Comparison of ENCODE assay signal across 25 cellular contexts in genomic region chr17:63557416-63557815, GRCh38. TPM values are rescaled to one million over a fixed set of nuclear protein-coding genes. Genes with fewer than 3 reads are reported as not detected.
DNase-seq lines count a peak whose midpoint lies in the region; ATAC-seq and TF ChIP-seq lines count a peak whose summit lies in the region.
"Had no signal": no experiment of that assay in that cellular context is flagged by ENCODE, and none has a peak within 500 bp of the region (broad histone marks: within the 10 kb centered on the region; RNA-seq: fewer than 3 reads in every experiment).

No MANE protein-coding gene starts in this region.

- H3K4me3 Mint-ChIP-seq in activated T-cell treated with anti-CD3 and anti-CD28 coated beads, Interleukin-2, amount 50 U/mL, for 72 hours: peak overlapping the region in 1 of 2 donors; percentile 26
- H3K4me3 Mint-ChIP-seq in CD4-positive, CD25-positive, alpha-beta regulatory T cell: peak overlapping the region in 1 of 4 donors; percentile 32
- H3K4me3 Mint-ChIP-seq in T-helper 17 cell (peak overlapping the region; percentile 32), immature natural killer cell (peak overlapping the region in 1 of 5 donors; percentile 0), glutamatergic neuron (ENCODE audit: unreplicated experiment) (no peak overlapping the region)

- peaks cover 31% of the 10 kb centered on the region for H3K4me1 ChIP-seq in CD4-positive, CD25-positive, alpha-beta regulatory T cell (ENCODE audit: control insufficient read depth, insufficient read depth, low read length, poor library complexity, severe bottlenecking)
- H3K4me1 ChIP-seq: SJCRH30 had no signal

- no peak overlapping the region for H3K27ac ChIP-seq in CD4-positive, CD25-positive, alpha-beta regulatory T cell (ENCODE audit: insufficient read depth, low read length, poor library complexity, severe bottlenecking)
- H3K27ac ChIP-seq: A549, C4-2B, PC-9, SJCRH30 had no signal

- H3K36me3 ChIP-seq in CD4-positive, CD25-positive, alpha-beta regulatory T cell (ENCODE audit: control insufficient read depth, insufficient read depth, low read length): peaks cover 4% of the 10 kb centered on the region
- H3K36me3 ChIP-seq: SJCRH30 had no signal

- H3K4me3 ChIP-seq in CD4-positive, CD25-positive, alpha-beta regulatory T cell (ENCODE audit: low read depth, low read length): no peak overlapping the region
- H3K4me3 ChIP-seq: A549, PC-9, SJCRH30 had no signal

- DNase-seq in activated T-cell treated with anti-CD3 and anti-CD28 coated beads, Interleukin-2, amount 50 U/mL, for 72 hours: no peak
- no peak for DNase-seq in activated T-cell treated with anti-CD3 and anti-CD28 coated beads for 4 hours
- no peak for DNase-seq in CD4-positive, CD25-positive, alpha-beta regulatory T cell
- no peak for DNase-seq in T-helper 17 cell
- no peak for DNase-seq in immature natural killer cell
- DNase-seq in glutamatergic neuron: no peak
- DNase-seq: AML-193, DMS153, DND-41, NCI-H1092, NCI-H1417 treated with DMSO at 0.1 percent for 48 hours, NCI-H1694 treated with DMSO at 0.1 percent for 48 hours, NCI-H2081, NCI-H2227 treated with DMSO at 0.1 percent for 48 hours, NCI-H526 treated with DMSO at 0.1 percent for 48 hours, PC-9, SJCRH30 had no signal

- peaks cover 80% of the 10 kb centered on the region for H3K4me1 Mint-ChIP-seq in activated T-cell treated with anti-CD3 and anti-CD28 coated beads, Interleukin-2, amount 50 U/mL, for 72 hours (ENCODE audit: low read depth)
- H3K4me1 Mint-ChIP-seq in CD4-positive, CD25-positive, alpha-beta regulatory T cell: peaks cover 48 to 92% (median 75%) of the 10 kb centered on the region in 4 donors
- peaks cover 51% of the 10 kb centered on the region for H3K4me1 Mint-ChIP-seq in T-helper 17 cell
- H3K4me1 Mint-ChIP-seq in immature natural killer cell: peaks cover 72 to 87% of the 10 kb centered on the region in 2 donors
- peaks cover 29% of the 10 kb centered on the region for H3K4me1 Mint-ChIP-seq in glutamatergic neuron (ENCODE audit: low read depth, unreplicated experiment)

- peaks cover 0 to 2% of the 10 kb centered on the region in 2 donors for H3K9me3 Mint-ChIP-seq in activated T-cell treated with anti-CD3 and anti-CD28 coated beads, Interleukin-2, amount 50 U/mL, for 72 hours
- no peaks in the 10 kb centered on the region for H3K9me3 Mint-ChIP-seq in CD4-positive, CD25-positive, alpha-beta regulatory T cell
- H3K9me3 Mint-ChIP-seq in immature natural killer cell: no peaks in the 10 kb centered on the region
- peaks cover 1% of the 10 kb centered on the region for H3K9me3 Mint-ChIP-seq in glutamatergic neuron (ENCODE audit: unreplicated experiment)

- no peak for ATAC-seq in activated T-cell treated with anti-CD3 and anti-CD28 coated beads, Interleukin-2, amount 50 U/mL, for 72 hours (replicated peaks in 1 of 2)
- ATAC-seq in CD4-positive, CD25-positive, alpha-beta regulatory T cell (ENCODE audit: low read depth in 2 of 2): no peak
- no peak for ATAC-seq in T-helper 17 cell
- ATAC-seq in HG03175 (IDR thresholded peaks at IDR 0.05; ENCODE audit: unreplicated experiment): no peak
- ATAC-seq: A549, HCT116, Right ventricle myocardium inferior had no signal

- no peaks in the 10 kb centered on the region for H3K9me3 ChIP-seq in CD4-positive, CD25-positive, alpha-beta regulatory T cell (ENCODE audit: control insufficient read depth in 2 of 2, low read length in 2 of 2)
- no peaks in the 10 kb centered on the region for H3K9me3 ChIP-seq in T-helper 17 cell (ENCODE audit: control insufficient read depth, low read length, poor library complexity, severe bottlenecking)
- H3K9me3 ChIP-seq: A549, SJCRH30 had no signal

- TF ChIP-seq CTCF in glutamatergic neuron (IDR thresholded peaks at IDR 0.05; ENCODE audit: partially characterized antibody, unreplicated experiment): no peak

- H3K27me3 Mint-ChIP-seq in activated T-cell treated with anti-CD3 and anti-CD28 coated beads, Interleukin-2, amount 50 U/mL, for 72 hours (ENCODE audit: low read depth): no peaks in the 10 kb centered on the region
- no peaks in the 10 kb centered on the region for H3K27me3 Mint-ChIP-seq in CD4-positive, CD25-positive, alpha-beta regulatory T cell
- no peaks in the 10 kb centered on the region for H3K27me3 Mint-ChIP-seq in T-helper 17 cell
- no peaks in the 10 kb centered on the region for H3K27me3 Mint-ChIP-seq in immature natural killer cell (ENCODE audit: low read depth in 3 of 3)
- H3K27me3 Mint-ChIP-seq in glutamatergic neuron (ENCODE audit: unreplicated experiment): peaks cover 2% of the 10 kb centered on the region

- peak overlapping the region; percentile 34 for H3K27ac Mint-ChIP-seq in activated T-cell treated with anti-CD3 and anti-CD28 coated beads, Interleukin-2, amount 50 U/mL, for 72 hours
- H3K27ac Mint-ChIP-seq in CD4-positive, CD25-positive, alpha-beta regulatory T cell: peak overlapping the region in 2 of 3 donors; percentile 4 to 31
- H3K27ac Mint-ChIP-seq in T-helper 17 cell (peak overlapping the region; percentile 65), immature natural killer cell (peak overlapping the region in 5 of 6 donors; percentile 1 to 46 (median 37)), glutamatergic neuron (ENCODE audit: unreplicated experiment) (no peak overlapping the region)

- no peaks in the 10 kb centered on the region for H3K27me3 ChIP-seq in CD4-positive, CD25-positive, alpha-beta regulatory T cell (ENCODE audit: control insufficient read depth, insufficient read depth, low read length)
- H3K27me3 ChIP-seq: SJCRH30 had no signal

- peaks cover 12% of the 10 kb centered on the region in 2 donors for H3K36me3 Mint-ChIP-seq in activated T-cell treated with anti-CD3 and anti-CD28 coated beads, Interleukin-2, amount 50 U/mL, for 72 hours (ENCODE audit: insufficient read depth in 2 of 2)
- H3K36me3 Mint-ChIP-seq in CD4-positive, CD25-positive, alpha-beta regulatory T cell: peaks cover 14% of the 10 kb centered on the region
- H3K36me3 Mint-ChIP-seq in T-helper 17 cell (ENCODE audit: low read depth): peaks cover 6% of the 10 kb centered on the region
- no peaks in the 10 kb centered on the region for H3K36me3 Mint-ChIP-seq in immature natural killer cell
- H3K36me3 Mint-ChIP-seq in glutamatergic neuron (ENCODE audit: unreplicated experiment): no peaks in the 10 kb centered on the region

RNA-seq across cellular contexts. Expression of gene DCAF7, which starts 7.1 kb away (rescaled TPM):
- total RNA-seq in activated T-cell treated with anti-CD3 and anti-CD28 coated beads, Interleukin-2, amount 50 U/mL, for 72 hours: 100 to 1,000 TPM; 124 to 126 TPM
- total RNA-seq in CD4-positive, CD25-positive, alpha-beta regulatory T cell: 41.0 TPM
- 10 to 100 TPM; 67.7 to 89.4 (median 68.6) TPM for polyA plus RNA-seq in CD4-positive, CD25-positive, alpha-beta regulatory T cell
- total RNA-seq in T-helper 17 cell: 10 to 100 TPM; 36.4 to 39.0 TPM
- polyA plus RNA-seq in immature natural killer cell: 100 to 1,000 TPM in 2 of 3 donors, 10 to 100 TPM in 1; 69.2 to 124 (median 113) TPM
- 137 TPM for total RNA-seq in glutamatergic neuron (ENCODE audit: unreplicated experiment)

RNA-seq across cellular contexts. Expression of gene KCNH6, which starts 34.3 kb away (rescaled TPM):
- total RNA-seq in activated T-cell treated with anti-CD3 and anti-CD28 coated beads, Interleukin-2, amount 50 U/mL, for 72 hours: not detected
- not detected for total RNA-seq in CD4-positive, CD25-positive, alpha-beta regulatory T cell
- polyA plus RNA-seq in CD4-positive, CD25-positive, alpha-beta regulatory T cell: not detected
- total RNA-seq in T-helper 17 cell: not detected
- not detected for polyA plus RNA-seq in immature natural killer cell
- total RNA-seq in glutamatergic neuron (ENCODE audit: unreplicated experiment): 4.1 TPM
- total RNA-seq: H4, NCI-H460, PC-9, Right ventricle myocardium inferior, RPMI7951, SJCRH30 had no signal
- polyA plus RNA-seq: A549 had no signal

RNA-seq across cellular contexts. Expression of gene TACO1, which starts 43.3 kb away (rescaled TPM):
- 10 to 100 TPM; 32.7 to 35.1 TPM for total RNA-seq in activated T-cell treated with anti-CD3 and anti-CD28 coated beads, Interleukin-2, amount 50 U/mL, for 72 hours
- 9.3 TPM for total RNA-seq in CD4-positive, CD25-positive, alpha-beta regulatory T cell
- polyA plus RNA-seq in CD4-positive, CD25-positive, alpha-beta regulatory T cell: 10 to 100 TPM; 19.3 to 27.3 (median 23.0) TPM
- total RNA-seq in T-helper 17 cell (10 to 100 TPM; 11.0 to 11.8 TPM), glutamatergic neuron (ENCODE audit: unreplicated experiment) (23.2 TPM)
- polyA plus RNA-seq in immature natural killer cell: 10 to 100 TPM; 10.9 to 19.9 (median 19.6) TPM
